Comparison of ENCODE assay signal across 25 cellular contexts in genomic region chr10:79026341-79026761, GRCh38. TPM values are rescaled to one million over a fixed set of nuclear protein-coding genes. Genes with fewer than 3 reads are reported as not detected.
DNase-seq lines count a peak whose midpoint lies in the region; ATAC-seq and TF ChIP-seq lines count a peak whose summit lies in the region.
"Had no signal": no experiment of that assay in that cellular context is flagged by ENCODE, and none has a peak within 500 bp of the region (broad histone marks: within the 10 kb centered on the region; RNA-seq: fewer than 3 reads in every experiment).

No MANE protein-coding gene starts in this region.

- WGBS in endodermal cell (ENCODE audit: insufficient coverage in 1 of 2, insufficient read length in 1 of 2), 2 experiments: 90 to 100% methylated on average over 2 to 11 of the region's 11 CpGs
- 94% methylated on average over 11 of the region's 11 CpGs for WGBS in aorta, 2 donors

- TF ChIP-seq CTCF in cardiac muscle cell (IDR thresholded peaks at IDR 0.05; ENCODE audit: low read depth, low read length): no peak
- TF ChIP-seq CTCF in endodermal cell (conservative IDR thresholded peaks at IDR 0.05): no peak

- H3K27me3 Mint-ChIP-seq in endodermal cell (ENCODE audit: insufficient read depth): peaks cover 4% of the 10 kb centered on the region
- peaks cover 26 to 37% of the 10 kb centered on the region in 2 donors for H3K27me3 Mint-ChIP-seq in natural killer cell treated with Interleukin-12 subunit alpha and Interleukin-12 subunit beta and Interleukin-15 and Interleukin-18, amount 100 ng/mL, for 72 hours
- H3K27me3 Mint-ChIP-seq: T-cell had no signal

- H3K27ac ChIP-seq in cardiac muscle cell: peak overlapping the region; percentile 64
- no peak overlapping the region for H3K27ac ChIP-seq in endodermal cell (ENCODE audit: low read depth, low read length)
- H3K27ac ChIP-seq in aorta (ENCODE audit: low read depth in 1 of 2, low read length in 2 of 2): no peak overlapping the region
- H3K27ac ChIP-seq: A549, Peyer's patch, SJSA1, tibial artery had no signal

- intact Hi-C loops in Right ventricle myocardium inferior (cut with DNase I): loop anchor here (5.0 kb wide), 1 partner anchor 719 kb away; no protein-coding TSS in a partner anchor
- intact Hi-C loops in aorta (cut with DNase I): no loop called here

- H3K4me3 ChIP-seq in cardiac muscle cell (no peak overlapping the region), endodermal cell (ENCODE audit: low read length) (no peak overlapping the region), aorta (ENCODE audit: low read length in 2 of 2) (no peak overlapping the region)
- H3K4me3 ChIP-seq: A549, Peyer's patch, SJSA1, stomach, tibial artery had no signal

- H3K36me3 ChIP-seq in cardiac muscle cell: no peaks in the 10 kb centered on the region
- no peaks in the 10 kb centered on the region for H3K36me3 ChIP-seq in endodermal cell (ENCODE audit: control insufficient read depth, insufficient read depth, low read length)
- no peaks in the 10 kb centered on the region for H3K36me3 ChIP-seq in aorta (ENCODE audit: control insufficient read depth in 1 of 2, insufficient read depth in 2 of 2, low read length in 1 of 2)
- H3K36me3 ChIP-seq: Peyer's patch, SJSA1, stomach, tibial artery had no signal

- DNase-seq in cardiac muscle cell (ENCODE audit: low read depth in 1 of 2, low spot score in 1 of 2) (no peak), Right ventricle myocardium inferior (ENCODE audit: missing footprints) (no peak), endodermal cell (peak; percentile 33), aorta (peak; percentile 39 to 66), ecto neural progenitor cell (ENCODE audit: low spot score) (no peak), T-helper 2 cell (no peak)
- DNase-seq in natural killer cell treated with Interleukin-12 subunit alpha and Interleukin-12 subunit beta and Interleukin-15 and Interleukin-18, amount 100 ng/mL, for 72 hours (ENCODE audit: low spot score): no peak
- DNase-seq: activated CD4-positive, alpha-beta T cell treated with anti-CD3 and anti-CD28 coated beads, Interleukin-2, amount 50 U/mL, for 48 hours; activated CD4-positive, CD25-positive, alpha-beta regulatory T cell; activated CD8-positive, alpha-beta memory T cell treated with anti-CD3 and anti-CD28 coated beads, Interleukin-2, amount 50 U/mL, for 48 hours; effector CD4-positive, alpha-beta T cell; H9; mammary epithelial cell; NCI-H1105 treated with DMSO at 0.1 percent for 48 hours; NCI-H2029; NCI-H2227 treated with DMSO at 0.1 percent for 48 hours; NCI-H526 treated with DMSO at 0.1 percent for 48 hours; stomach had no signal

- no peak overlapping the region for H3K27ac Mint-ChIP-seq in endodermal cell
- H3K27ac Mint-ChIP-seq in natural killer cell treated with Interleukin-12 subunit alpha and Interleukin-12 subunit beta and Interleukin-15 and Interleukin-18, amount 100 ng/mL, for 72 hours: no peak overlapping the region
- H3K27ac Mint-ChIP-seq: activated T-helper 2 cell treated with anti-CD3 and anti-CD28 coated beads, Interferon-gamma antibody, Interleukin-2, Interleukin-4, amounts not matched to agents 10 μg/mL and 5 μg/mL and 100 μg/mL, durations not matched to agents 14 hours and 24 hours and 36 hours had no signal

- no peaks in the 10 kb centered on the region for H3K27me3 ChIP-seq in cardiac muscle cell
- H3K27me3 ChIP-seq in endodermal cell (ENCODE audit: control insufficient read depth, insufficient read depth, low read length, poor library complexity, severe bottlenecking): no peaks in the 10 kb centered on the region
- H3K27me3 ChIP-seq in aorta (ENCODE audit: control insufficient read depth in 1 of 2, insufficient read depth in 2 of 2, low read length in 1 of 2): no peaks in the 10 kb centered on the region
- H3K27me3 ChIP-seq: Peyer's patch, SJSA1, stomach had no signal

- no peaks in the 10 kb centered on the region for H3K36me3 Mint-ChIP-seq in endodermal cell (ENCODE audit: low read depth)
- H3K36me3 Mint-ChIP-seq in natural killer cell treated with Interleukin-12 subunit alpha and Interleukin-12 subunit beta and Interleukin-15 and Interleukin-18, amount 100 ng/mL, for 72 hours: no peaks in the 10 kb centered on the region
- H3K36me3 Mint-ChIP-seq: T-cell had no signal

- ATAC-seq in Right ventricle myocardium inferior (no peak), aorta (ENCODE audit: low FRiP score) (no peak), GM19023 (IDR thresholded peaks at IDR 0.05; ENCODE audit: unreplicated experiment) (no peak)
- no peak for ATAC-seq in natural killer cell treated with Interleukin-12 subunit alpha and Interleukin-12 subunit beta and Interleukin-15 and Interleukin-18, amount 100 ng/mL, for 72 hours
- ATAC-seq: A549 had no signal

- H3K4me3 Mint-ChIP-seq in endodermal cell: no peak overlapping the region
- peak overlapping the region; percentile 19 for H3K4me3 Mint-ChIP-seq in natural killer cell treated with Interleukin-12 subunit alpha and Interleukin-12 subunit beta and Interleukin-15 and Interleukin-18, amount 100 ng/mL, for 72 hours
- H3K4me3 Mint-ChIP-seq: H9 had no signal

- no peaks in the 10 kb centered on the region for H3K9me3 Mint-ChIP-seq in endodermal cell
- no peaks in the 10 kb centered on the region for H3K9me3 Mint-ChIP-seq in natural killer cell treated with Interleukin-12 subunit alpha and Interleukin-12 subunit beta and Interleukin-15 and Interleukin-18, amount 100 ng/mL, for 72 hours
- H3K9me3 Mint-ChIP-seq: activated T-helper 2 cell treated with anti-CD3 and anti-CD28 coated beads, Interferon-gamma antibody, Interleukin-2, Interleukin-4, amounts not matched to agents 10 μg/mL and 5 μg/mL and 100 μg/mL, durations not matched to agents 14 hours and 24 hours and 36 hours; H9; T-cell had no signal

- H3K4me1 ChIP-seq in cardiac muscle cell (ENCODE audit: low read depth) (peaks cover 37% of the 10 kb centered on the region), endodermal cell (ENCODE audit: control insufficient read depth, insufficient read depth, low read length) (peaks cover 18% of the 10 kb centered on the region), aorta (ENCODE audit: control insufficient read depth in 1 of 2, insufficient read depth in 2 of 2, low read length in 2 of 2) (no peaks in the 10 kb centered on the region)
- H3K4me1 ChIP-seq: A549, SJSA1, tibial artery had no signal

- H3K9me3 ChIP-seq in cardiac muscle cell (ENCODE audit: low read depth) (no peaks in the 10 kb centered on the region), endodermal cell (ENCODE audit: control insufficient read depth, low read length) (no peaks in the 10 kb centered on the region), aorta (ENCODE audit: control insufficient read depth, low read length) (no peaks in the 10 kb centered on the region)
- H3K9me3 ChIP-seq: A549, Peyer's patch, stomach, tibial artery had no signal

- no peak overlapping the region for H3K9ac ChIP-seq in endodermal cell (ENCODE audit: extremely low read depth, low read length, poor library complexity, severe bottlenecking)

- peaks cover 45% of the 10 kb centered on the region for H3K4me1 Mint-ChIP-seq in endodermal cell
- H3K4me1 Mint-ChIP-seq in natural killer cell treated with Interleukin-12 subunit alpha and Interleukin-12 subunit beta and Interleukin-15 and Interleukin-18, amount 100 ng/mL, for 72 hours (ENCODE audit: low read depth in 2 of 2): peaks cover 33 to 41% of the 10 kb centered on the region in 2 donors

RNA-seq across cellular contexts. Expression of gene ZMIZ1, which starts 42.4 kb away (rescaled TPM):
- 57.1 and 78.8 TPM in 2 replicates for total RNA-seq in cardiac muscle cell
- 48.2 and 57.7 TPM in 2 replicates for polyA plus RNA-seq in cardiac muscle cell
- total RNA-seq in Right ventricle myocardium inferior: 48.8 TPM
- total RNA-seq in endodermal cell: 10 to 100 TPM; 65.3 to 67.5 TPM
- 77.5 TPM for polyA plus RNA-seq in endodermal cell (2013, experiment 1 of 2)
- polyA plus RNA-seq in endodermal cell (2013, experiment 2 of 2): 68.6 TPM
- total RNA-seq in natural killer cell treated with Interleukin-12 subunit alpha and Interleukin-12 subunit beta and Interleukin-15 and Interleukin-18, amount 100 ng/mL, for 72 hours: 10 to 100 TPM; 49.7 to 54.4 TPM
- total RNA-seq in aorta: 10 to 100 TPM; 48.5 to 84.1 TPM
- 1 to 10 TPM; 7.8 to 8.0 TPM for polyA plus RNA-seq in aorta

Comparison
In these comparisons a context has a peak if more than half of its experiments do, and no peak if none do; other contexts are left out.
1. DNase-seq: peak in endodermal cell (single experiment) and aorta (2 of 2); none in cardiac muscle cell (0 of 2), Right ventricle myocardium inferior (single experiment), natural killer cell treated with Interleukin-12 subunit alpha and Interleukin-12 subunit beta and Interleukin-15 and Interleukin-18, amount 100 ng/mL, for 72 hours (single experiment), ecto neural progenitor cell (single experiment) and T-helper 2 cell (0 of 5).